Comparison of ENCODE assay signal across 1 cellular context in the genomic region with DNA sequence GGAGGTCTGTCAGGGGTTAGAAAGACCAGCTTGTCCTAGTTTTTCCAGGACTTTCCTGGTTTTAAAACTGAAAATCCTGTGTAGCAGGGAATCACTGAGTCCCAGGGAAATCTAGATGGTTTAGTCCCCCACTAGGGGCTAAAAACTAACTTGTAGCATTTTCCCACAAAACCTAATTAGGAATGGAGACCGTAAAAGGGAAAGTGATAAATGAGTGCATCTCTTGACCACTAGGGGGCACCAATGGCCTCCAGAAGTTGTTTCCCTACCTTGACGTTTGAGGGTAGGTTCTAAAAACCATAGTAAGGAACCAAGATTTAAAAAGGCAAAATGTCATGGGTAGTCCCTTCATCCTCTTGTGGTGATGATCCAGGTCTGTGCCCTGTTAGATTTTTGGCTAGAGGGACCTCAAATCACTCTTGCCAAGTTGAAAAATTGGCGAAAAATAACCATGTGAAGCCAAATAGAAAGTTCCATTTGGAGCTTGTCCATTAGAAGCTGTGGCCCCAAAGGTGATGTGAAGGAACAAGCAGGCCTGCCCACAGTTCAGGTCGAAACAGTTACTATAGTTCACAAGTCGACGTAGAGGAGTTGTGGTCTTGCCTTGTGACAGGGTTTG.
TF ChIP-seq lines count a peak whose summit lies in the region.

No MANE protein-coding gene starts in this region.

TF ChIP-seq in HepG2, 621 proteins besides CTCF, POLR2A, EP300 and RAD21 (continued from another document):
- TF ChIP-seq, protein P1, sequence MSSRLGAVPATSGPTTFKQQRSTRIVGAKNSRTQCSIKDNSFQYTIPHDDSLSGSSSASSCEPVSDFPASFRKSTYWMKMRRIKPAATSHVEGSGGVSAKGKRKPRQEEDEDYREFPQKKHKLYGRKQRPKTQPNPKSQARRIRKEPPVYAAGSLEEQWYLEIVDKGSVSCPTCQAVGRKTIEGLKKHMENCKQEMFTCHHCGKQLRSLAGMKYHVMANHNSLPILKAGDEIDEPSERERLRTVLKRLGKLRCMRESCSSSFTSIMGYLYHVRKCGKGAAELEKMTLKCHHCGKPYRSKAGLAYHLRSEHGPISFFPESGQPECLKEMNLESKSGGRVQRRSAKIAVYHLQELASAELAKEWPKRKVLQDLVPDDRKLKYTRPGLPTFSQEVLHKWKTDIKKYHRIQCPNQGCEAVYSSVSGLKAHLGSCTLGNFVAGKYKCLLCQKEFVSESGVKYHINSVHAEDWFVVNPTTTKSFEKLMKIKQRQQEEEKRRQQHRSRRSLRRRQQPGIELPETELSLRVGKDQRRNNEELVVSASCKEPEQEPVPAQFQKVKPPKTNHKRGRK (CRISPR knock-in tag; IDR thresholded peaks at IDR 0.05) = no peak
